ENCODE assay signal across 8 cellular contexts in the genomic region with DNA sequence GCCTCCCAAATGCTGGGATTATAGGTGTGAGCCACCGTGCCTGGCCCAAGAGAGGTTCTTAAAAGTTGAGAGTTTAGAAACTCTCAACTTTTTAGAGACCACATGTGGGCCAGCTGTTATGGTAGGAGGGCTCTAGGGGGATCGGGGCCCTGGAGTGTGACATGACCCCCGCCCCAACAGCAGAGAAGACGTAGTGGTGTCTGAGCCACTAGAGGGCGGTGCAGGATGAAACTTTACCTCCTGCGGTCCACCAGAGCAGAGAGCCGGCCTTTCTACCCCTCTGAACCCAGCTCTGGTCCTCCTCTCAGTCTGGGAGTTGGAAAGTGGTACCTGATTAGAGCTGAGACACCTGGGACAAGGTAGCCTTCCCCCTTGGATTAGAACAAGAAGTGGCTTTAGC. TPM values are rescaled to one million over a fixed set of nuclear protein-coding genes. Genes with fewer than 3 reads are reported as not detected.
A peak's percentile ranks its signal among the peaks of the same experiment; 100 is the strongest.
DNase-seq lines count a peak whose midpoint lies in the region; ATAC-seq and TF ChIP-seq lines count a peak whose summit lies in the region.

No MANE protein-coding gene starts in this region.

- no peaks in the 10 kb centered on the region for H3K9me3 ChIP-seq in CD8-positive, alpha-beta T cell (ENCODE audit: low read length)
- H3K9me3 ChIP-seq in fibroblast of lung (ENCODE audit: control insufficient read depth, insufficient read depth, low read depth, low read length): no peaks in the 10 kb centered on the region
- no peaks in the 10 kb centered on the region for H3K9me3 ChIP-seq in neuronal stem cell (replicated peaks in 1 of 2; ENCODE audit: control insufficient read depth in 2 of 2, insufficient read depth in 1 of 2, low read depth in 1 of 2, low read length in 2 of 2)
- no peaks in the 10 kb centered on the region for H3K9me3 ChIP-seq in aorta (ENCODE audit: control insufficient read depth, low read length)

- no peak overlapping the region for H2BK5ac ChIP-seq in neuronal stem cell (ENCODE audit: low read length)

- no peak overlapping the region for H3K23ac ChIP-seq in neuronal stem cell (ENCODE audit: low read depth, low read length, poor library complexity)

- H3K27ac ChIP-seq in CD8-positive, alpha-beta T cell (ENCODE audit: low read depth, low read length): no peak overlapping the region
- H3K27ac ChIP-seq in fibroblast of lung (ENCODE audit: insufficient read depth, low read length) (no peak overlapping the region), neuronal stem cell (replicated peaks; ENCODE audit: low read length) (no peak overlapping the region), aorta (ENCODE audit: low read depth in 1 of 2, low read length in 2 of 2) (no peak overlapping the region)

- H4K20me1 ChIP-seq in fibroblast of lung (ENCODE audit: control insufficient read depth, extremely low read depth, insufficient read depth, low read length): no peaks in the 10 kb centered on the region

- no peak overlapping the region for H3K14ac ChIP-seq in neuronal stem cell (ENCODE audit: low read length)

- no peak overlapping the region for H2AK5ac ChIP-seq in neuronal stem cell (ENCODE audit: low read depth, low read length)

- no peaks in the 10 kb centered on the region for H3K27me3 ChIP-seq in CD8-positive, alpha-beta T cell (ENCODE audit: insufficient read depth, low read length)
- no peaks in the 10 kb centered on the region for H3K27me3 ChIP-seq in fibroblast of lung (ENCODE audit: control insufficient read depth, insufficient read depth, low read length)
- no peaks in the 10 kb centered on the region for H3K27me3 ChIP-seq in neuronal stem cell (ENCODE audit: control insufficient read depth in 3 of 3, insufficient read depth in 3 of 3, low read depth in 1 of 3, low read length in 3 of 3)
- no peaks in the 10 kb centered on the region for H3K27me3 ChIP-seq in aorta (ENCODE audit: control insufficient read depth in 1 of 2, insufficient read depth in 2 of 2, low read length in 1 of 2)

- no peak overlapping the region for H2BK15ac ChIP-seq in neuronal stem cell (ENCODE audit: low read length)

- H3K79me1 ChIP-seq in neuronal stem cell (ENCODE audit: low read depth, low read length): no peaks in the 10 kb centered on the region

- H2BK12ac ChIP-seq in neuronal stem cell (ENCODE audit: low read length): no peak overlapping the region

- H4K8ac ChIP-seq in neuronal stem cell (ENCODE audit: low read depth, low read length): no peak overlapping the region

- WGBS in neuronal stem cell (ENCODE audit: extremely low coverage in 2 of 2, insufficient read length in 2 of 2, insufficient replicate concordance in 1 of 2), 2 donors: no CpG with 5 or more reads among the region's 7 CpGs
- WGBS in aorta, 2 donors: 15 to 18% methylated on average over 7 of the region's 7 CpGs

- no peak overlapping the region for H3K27ac Mint-ChIP-seq in CD8-positive, alpha-beta T cell
- no peak overlapping the region for H3K27ac Mint-ChIP-seq in activated T-cell treated with anti-CD3 and anti-CD28 coated beads, Interleukin-2, amount 50 U/mL, for 24 hours

- H3K4me3 ChIP-seq in CD8-positive, alpha-beta T cell (ENCODE audit: low read depth, low read length): no peak overlapping the region
- H3K4me3 ChIP-seq in fibroblast of lung (replicated peaks in 1 of 4; ENCODE audit: control extremely low read depth in 1 of 4, insufficient read depth in 1 of 4, low read depth in 3 of 4, low read length in 4 of 4): no peak overlapping the region
- H3K4me3 ChIP-seq in neuronal stem cell (ENCODE audit: low read length in 2 of 2): no peak overlapping the region
- no peak overlapping the region for H3K4me3 ChIP-seq in aorta (ENCODE audit: low read length in 2 of 2)

- H3K9me3 Mint-ChIP-seq in CD8-positive, alpha-beta T cell: no peaks in the 10 kb centered on the region
- H3K9me3 Mint-ChIP-seq in activated T-cell treated with anti-CD3 and anti-CD28 coated beads, Interleukin-2, amount 50 U/mL, for 24 hours: no peaks in the 10 kb centered on the region

- no peaks in the 10 kb centered on the region for H3K4me1 ChIP-seq in CD8-positive, alpha-beta T cell (ENCODE audit: insufficient read depth, low read length)
- H3K4me1 ChIP-seq in fibroblast of lung (ENCODE audit: control insufficient read depth, extremely low read depth, insufficient read depth, low read length) (no peaks in the 10 kb centered on the region), neuronal stem cell (ENCODE audit: control insufficient read depth in 2 of 2, insufficient read depth in 1 of 2, low read depth in 1 of 2, low read length in 2 of 2) (peaks cover 3 to 7% of the 10 kb centered on the region in 2 donors), aorta (ENCODE audit: control insufficient read depth in 1 of 2, insufficient read depth in 2 of 2, low read length in 2 of 2) (no peaks in the 10 kb centered on the region)

- no peak overlapping the region for H3K9ac ChIP-seq in fibroblast of lung (ENCODE audit: insufficient read depth, low read length)
- H3K9ac ChIP-seq in neuronal stem cell (ENCODE audit: low read depth, low read length, poor library complexity): no peak overlapping the region

- no peak overlapping the region for H2BK120ac ChIP-seq in neuronal stem cell (ENCODE audit: low read depth, low read length)

- H3K4me1 Mint-ChIP-seq in CD8-positive, alpha-beta T cell (ENCODE audit: low read depth): peaks cover 6% of the 10 kb centered on the region
- H3K4me1 Mint-ChIP-seq in activated T-cell treated with anti-CD3 and anti-CD28 coated beads, Interleukin-2, amount 50 U/mL, for 24 hours (ENCODE audit: low read depth): no peaks in the 10 kb centered on the region

- peak overlapping the region; percentile 78 for H3K18ac ChIP-seq in neuronal stem cell (ENCODE audit: low read length)

- ATAC-seq in CD8-positive, alpha-beta T cell: peak; percentile 68
- peak; percentile 46 for ATAC-seq in aorta (ENCODE audit: low FRiP score)

- no peak overlapping the region for H3K4ac ChIP-seq in neuronal stem cell (ENCODE audit: low read length)

- POLR2A ChIA-PET in CD8-positive, alpha-beta T cell (lab: Charles Lee): interaction anchor here (1.1 kb wide), 1 partner anchor 83 kb away, joined by 4 read pairs; the partner anchor contains the start of gene SP2

- H2AFZ ChIP-seq in fibroblast of lung (ENCODE audit: low read length) (no peak overlapping the region), neuronal stem cell (ENCODE audit: low read length) (no peak overlapping the region)

- H3K79me2 ChIP-seq in fibroblast of lung (ENCODE audit: control insufficient read depth, insufficient read depth, low read length): no peaks in the 10 kb centered on the region

- no peak overlapping the region for H3K4me3 Mint-ChIP-seq in CD8-positive, alpha-beta T cell
- no peak overlapping the region for H3K4me3 Mint-ChIP-seq in activated T-cell treated with anti-CD3 and anti-CD28 coated beads, Interleukin-2, amount 50 U/mL, for 24 hours

- H3K4me2 ChIP-seq in fibroblast of lung (ENCODE audit: extremely low read depth, insufficient read depth, low read length) (no peak overlapping the region), neuronal stem cell (ENCODE audit: insufficient read depth, low read length, poor library complexity, severe bottlenecking) (no peak overlapping the region)

- intact Hi-C loops in CD8-positive, alpha-beta T cell (cut with DNase I, micrococcal nuclease): loop anchor here in 1 of 2 experiments (2.0 kb wide), 1 partner anchor 96 kb away; no protein-coding TSS in a partner anchor
- intact Hi-C loops in aorta (cut with DNase I): loop anchor here (2.0 to 5.0 kb wide), 2 partner anchors 44 to 152 kb away; no protein-coding TSS in a partner anchor

- peak; percentile 58 for TF ChIP-seq CTCF in CD8-positive, alpha-beta T cell (IDR thresholded peaks at IDR 0.05)
- TF ChIP-seq CTCF in fibroblast of lung (conservative IDR thresholded peaks at IDR 0.05 in 1 of 2, IDR thresholded peaks at IDR 0.05 in 1 of 2; ENCODE audit: low read depth in 1 of 2, low read length in 2 of 2): peak; percentile 75

- DNase-seq in CD8-positive, alpha-beta T cell: peak; percentile 8 to 57 (median 48)
- DNase-seq in HPDE6-E6E7 (ENCODE audit: extremely low spot score): peak; percentile 54
- peak; percentile 22 for DNase-seq in NOMO-1 treated with dmso at 0.1 percent for 144 hours (lab: John Stamatoyannopoulos, UW; ENCODE audit: unreplicated experiment)
- peak; percentile 52 for DNase-seq in activated T-cell treated with anti-CD3 and anti-CD28 coated beads, Interleukin-2, amount 50 U/mL, for 24 hours
- DNase-seq in fibroblast of lung (ENCODE audit: low read depth in 2 of 2): peak; percentile 34 to 64
- DNase-seq in neuronal stem cell (ENCODE audit: low spot score): no peak
- peak; percentile 72 to 79 for DNase-seq in aorta
- DNase-seq in mesenteric fat pad (ENCODE audit: low spot score): no peak

- H3K36me3 ChIP-seq in CD8-positive, alpha-beta T cell (ENCODE audit: insufficient read depth, low read length): peaks cover 33% of the 10 kb centered on the region
- H3K36me3 ChIP-seq in fibroblast of lung (ENCODE audit: control insufficient read depth, insufficient read depth, low read length) (peaks cover 27% of the 10 kb centered on the region), neuronal stem cell (replicated peaks in 1 of 2; ENCODE audit: control insufficient read depth in 2 of 2, insufficient read depth in 2 of 2, low read length in 2 of 2) (peaks cover 59 to 92% of the 10 kb centered on the region in 2 donors), aorta (ENCODE audit: control insufficient read depth in 1 of 2, insufficient read depth in 2 of 2, low read length in 1 of 2) (peaks cover 2 to 6% of the 10 kb centered on the region in 2 donors)

- H3K27me3 Mint-ChIP-seq in CD8-positive, alpha-beta T cell (ENCODE audit: low read depth): no peaks in the 10 kb centered on the region
- H3K27me3 Mint-ChIP-seq in activated T-cell treated with anti-CD3 and anti-CD28 coated beads, Interleukin-2, amount 50 U/mL, for 24 hours: no peaks in the 10 kb centered on the region

- peaks cover 89% of the 10 kb centered on the region for H3K36me3 Mint-ChIP-seq in CD8-positive, alpha-beta T cell
- H3K36me3 Mint-ChIP-seq in activated T-cell treated with anti-CD3 and anti-CD28 coated beads, Interleukin-2, amount 50 U/mL, for 24 hours (ENCODE audit: low read depth): peaks cover 98% of the 10 kb centered on the region

- peak overlapping the region; percentile 2 for H4K91ac ChIP-seq in neuronal stem cell (ENCODE audit: low read depth, low read length, poor library complexity)

- CTCF ChIA-PET in CD8-positive, alpha-beta T cell (lab: Charles Lee): interaction anchor here (0.6 to 2.8 kb wide), 20 partner anchors 8 to 339 kb away, joined by 3 to 13 read pairs (median 4); partner anchors contain the start of gene SCRN2

RNA-seq across cellular contexts. Expression of gene CDK5RAP3, which starts 7.4 kb away (rescaled TPM):
- total RNA-seq in CD8-positive, alpha-beta T cell: 100 to 1,000 TPM; 220 to 231 TPM
- 72.2 and 118 TPM in 2 replicates for total RNA-seq in fibroblast of lung
- 57.1 and 58.1 TPM in 2 replicates for polyA plus RNA-seq in fibroblast of lung
- polyA plus RNA-seq in fibroblast of lung (2012): 76.4 and 78.4 TPM in 2 replicates
- 22.1 and 73.3 TPM in 2 replicates for polyA minus RNA-seq in fibroblast of lung (ENCODE audit: low replicate concordance)
- 193 TPM for polyA plus RNA-seq in neuronal stem cell (2013, experiment 1 of 2)
- 185 TPM for polyA plus RNA-seq in neuronal stem cell (2013, experiment 2 of 2)
- total RNA-seq in aorta: 100 to 1,000 TPM in 1 of 2 donors, 10 to 100 TPM in 1; 99.5 to 196 TPM
- 100 to 1,000 TPM in 1 of 2 donors, 10 to 100 TPM in 1; 66.1 to 679 TPM for polyA plus RNA-seq in aorta
- 105 TPM for total RNA-seq in mesenteric fat pad

RNA-seq across cellular contexts. Expression of gene PRR15L, which starts 20.6 kb away (rescaled TPM):
- total RNA-seq in CD8-positive, alpha-beta T cell: not detected
- not detected in 2 replicates for total RNA-seq in fibroblast of lung
- polyA plus RNA-seq in fibroblast of lung: not detected in 2 replicates
- polyA plus RNA-seq in fibroblast of lung (2012): 0.07 TPM in 1 of 2 replicates, not detected in the other
- polyA minus RNA-seq in fibroblast of lung (ENCODE audit: low replicate concordance): not detected in 2 replicates
- polyA plus RNA-seq in neuronal stem cell (2013, experiment 1 of 2): 0.04 TPM
- polyA plus RNA-seq in neuronal stem cell (2013, experiment 2 of 2): not detected
- total RNA-seq in aorta: not detected
- 10 to 100 TPM in 1 of 2 donors, under 1 TPM in 1; 0.87 to 43.5 TPM for polyA plus RNA-seq in aorta
- not detected for total RNA-seq in mesenteric fat pad

RNA-seq across cellular contexts. Expression of gene PNPO, which starts 37.0 kb away (rescaled TPM):
- total RNA-seq in CD8-positive, alpha-beta T cell: 1 to 10 TPM; 5.7 to 5.8 TPM
- total RNA-seq in fibroblast of lung: 16.2 and 26.6 TPM in 2 replicates
- polyA plus RNA-seq in fibroblast of lung: 25.7 and 38.6 TPM in 2 replicates
- 10.3 and 18.9 TPM in 2 replicates for polyA plus RNA-seq in fibroblast of lung (2012)
- polyA minus RNA-seq in fibroblast of lung (ENCODE audit: low replicate concordance): 28.6 and 55.1 TPM in 2 replicates
- polyA plus RNA-seq in neuronal stem cell (2013, experiment 1 of 2): 3.1 TPM
- 2.7 TPM for polyA plus RNA-seq in neuronal stem cell (2013, experiment 2 of 2)
- total RNA-seq in aorta: 10 to 100 TPM; 14.3 to 19.5 TPM
- 1 to 10 TPM; 4.9 to 6.9 TPM for polyA plus RNA-seq in aorta
- 28.2 TPM for total RNA-seq in mesenteric fat pad

RNA-seq across cellular contexts. Expression of gene COPZ2, which starts 59.3 kb away (rescaled TPM):
- under 1 TPM; 0.57 to 0.92 TPM for total RNA-seq in CD8-positive, alpha-beta T cell
- 49.8 and 63.1 TPM in 2 replicates for total RNA-seq in fibroblast of lung
- 97.9 and 104 TPM in 2 replicates for polyA plus RNA-seq in fibroblast of lung
- polyA plus RNA-seq in fibroblast of lung (2012): 130 and 148 TPM in 2 replicates
- polyA minus RNA-seq in fibroblast of lung (ENCODE audit: low replicate concordance): 61.9 and 91.5 TPM in 2 replicates
- polyA plus RNA-seq in neuronal stem cell (2013, experiment 1 of 2): 1.5 TPM
- 2.3 TPM for polyA plus RNA-seq in neuronal stem cell (2013, experiment 2 of 2)
- total RNA-seq in aorta: 10 to 100 TPM; 59.9 to 84.2 TPM
- 100 to 1,000 TPM; 104 to 108 TPM for polyA plus RNA-seq in aorta
- total RNA-seq in mesenteric fat pad: 64.4 TPM

Comparison
In these comparisons a context has a peak if more than half of its experiments do, and no peak if none do; other contexts are left out.
1. DNase-seq: peak in CD8-positive, alpha-beta T cell (7 of 7), HPDE6-E6E7 (single experiment), NOMO-1 treated with dmso at 0.1 percent for 144 hours (single experiment), activated T-cell treated with anti-CD3 and anti-CD28 coated beads, Interleukin-2, amount 50 U/mL, for 24 hours (single experiment), fibroblast of lung (2 of 2) and aorta (2 of 2); none in neuronal stem cell (single experiment) and mesenteric fat pad (single experiment).